8 cellular contexts compared by ENCODE assay signal in genomic region chr9:131500377-131500776, GRCh38. TPM values are rescaled to one million over a fixed set of nuclear protein-coding genes. Genes with fewer than 3 reads are reported as not detected.
DNase-seq lines count a peak whose midpoint lies in the region; ATAC-seq and TF ChIP-seq lines count a peak whose summit lies in the region.

No MANE protein-coding gene starts in this region.

- H3K4me3 ChIP-seq in dorsolateral prefrontal cortex, result no peak overlapping the region

- TF ChIP-seq CTCF in dorsolateral prefrontal cortex (IDR thresholded peaks at IDR 0.05 in 54 of 56, conservative IDR thresholded peaks at IDR 0.05 in 2 of 56; ENCODE audit: low read depth in 1 of 56, partially characterized antibody in 56 of 56), result no peak

- DNase-seq in HT-29 (ENCODE audit: low spot score) (peak; percentile 16), dorsolateral prefrontal cortex (peak in 6 of 10 donors; percentile 43 to 77 (median 56)), AG20443 (ENCODE audit: low spot score) (no peak), hepatic stellate cell (ENCODE audit: low spot score) (no peak)
- DNase-seq in activated CD4-positive, alpha-beta T cell treated with anti-CD3 and anti-CD28 coated beads, Interleukin-2, amount 50 U/mL, for 48 hours, result peak; percentile 72 to 80
- peak; percentile 41 to 72 for DNase-seq in stimulated activated CD4-positive, alpha-beta T cell treated with anti-CD3 and anti-CD28 coated beads, Interleukin-4, amount 100 ng/mL, for 4 hours

- intact Hi-C loops in dorsolateral prefrontal cortex (cut with DNase I), result loop anchor here (10.0 kb wide), 1 partner anchor 106 kb away; the partner anchor contains the start of gene PRRC2B (in 2 of the 2)

- no peaks in the 10 kb centered on the region for H3K27me3 ChIP-seq in dorsolateral prefrontal cortex

- H3K27ac ChIP-seq in dorsolateral prefrontal cortex, result peak overlapping the region in 18 of 59 donors; percentile 0 to 66 (median 37)

- ATAC-seq in GM21576 (IDR thresholded peaks at IDR 0.05; ENCODE audit: unreplicated experiment) (no peak), HG02610 (IDR thresholded peaks at IDR 0.05; ENCODE audit: unreplicated experiment) (no peak)

RNA-seq across cellular contexts. Expression of gene POMT1, which starts 2.3 kb away (rescaled TPM):
- 22.1 and 26.2 TPM in 2 replicates for total RNA-seq in HT-29 (2014; rRNA removed; shearing (Covaris generic))
- 100 to 1,000 TPM in 1 of 120 experiments, 10 to 100 TPM in 119; 34.7 to 106 (median 58.6) TPM for total RNA-seq in dorsolateral prefrontal cortex

RNA-seq across cellular contexts. Expression of gene UCK1, which starts 30.7 kb away (rescaled TPM):
- 22.1 and 34.0 TPM in 2 replicates for total RNA-seq in HT-29 (2014; rRNA removed; shearing (Covaris generic))
- total RNA-seq in dorsolateral prefrontal cortex, result 10 to 100 TPM; 29.3 to 64.4 (median 39.2) TPM

RNA-seq across cellular contexts. Expression of gene PRRT1B, which starts 44.9 kb away (rescaled TPM):
- total RNA-seq in HT-29 (2014; rRNA removed; shearing (Covaris generic)), result 0.10 and 0.23 TPM in 2 replicates
- total RNA-seq in dorsolateral prefrontal cortex, result under 1 TPM in 4 of 120 experiments, not detected in 116; 0.36 to 0.59 (median 0.44) TPM

Comparison
In these comparisons a context has a peak if more than half of its experiments do, and no peak if none do; other contexts are left out.
1. DNase-seq: peak in HT-29 (single experiment), activated CD4-positive, alpha-beta T cell treated with anti-CD3 and anti-CD28 coated beads, Interleukin-2, amount 50 U/mL, for 48 hours (2 of 2), dorsolateral prefrontal cortex (6 of 10) and stimulated activated CD4-positive, alpha-beta T cell treated with anti-CD3 and anti-CD28 coated beads, Interleukin-4, amount 100 ng/mL, for 4 hours (2 of 2); none in AG20443 (single experiment) and hepatic stellate cell (single experiment).